ENCODE assay signal across 23 cellular contexts in genomic region chr1:43671193-43671592, GRCh38. TPM values are rescaled to one million over a fixed set of nuclear protein-coding genes. Genes with fewer than 3 reads are reported as not detected.
DNase-seq lines count a peak whose midpoint lies in the region; ATAC-seq and TF ChIP-seq lines count a peak whose summit lies in the region.
"Had no signal": no experiment of that assay in that cellular context is flagged by ENCODE, and none has a peak within 500 bp of the region (broad histone marks: within the 10 kb centered on the region; RNA-seq: fewer than 3 reads in every experiment).

No MANE protein-coding gene starts in this region.

- intact Hi-C loops in Right ventricle myocardium inferior (cut with DNase I) (loop anchor here (10.0 kb wide), 1 partner anchor 216 kb away; the partner anchor contains the start of gene HYI), uterus (cut with DNase I; ENCODE audit: low total_unique reads) (no loop called here)
- intact Hi-C loops in dendritic cell treated with granulocyte-macrophage colony-stimulating factor and Interleukin-4, amounts not matched to agents 40 ng/mL and 50 ng/mL, for 4 days (cut with micrococcal nuclease), result no loop called here

- peaks cover 98% of the 10 kb centered on the region for H3K36me3 Mint-ChIP-seq in dendritic cell treated with granulocyte-macrophage colony-stimulating factor and Interleukin-4, amounts not matched to agents 40 ng/mL and 50 ng/mL, for 4 days (ENCODE audit: low read depth)

- H3K4me1 ChIP-seq in right atrium auricular region (no peaks in the 10 kb centered on the region), liver (ENCODE audit: control insufficient read depth in 4 of 4, insufficient read depth in 4 of 4, low read length in 3 of 4) (peaks cover 0 to 10% (median 4%) of the 10 kb centered on the region in 4 donors), uterus (no peaks in the 10 kb centered on the region)
- H3K4me1 ChIP-seq: BLaER1, stomach, upper lobe of right lung had no signal

- H3K4me1 Mint-ChIP-seq in dendritic cell treated with granulocyte-macrophage colony-stimulating factor and Interleukin-4, amounts not matched to agents 40 ng/mL and 50 ng/mL, for 4 days (ENCODE audit: low read depth), result no peaks in the 10 kb centered on the region

- no peak for TF ChIP-seq POLR2A in uterus (IDR thresholded peaks at IDR 0.05)

- H3K27me3 ChIP-seq in right atrium auricular region (no peaks in the 10 kb centered on the region), liver (ENCODE audit: control insufficient read depth in 4 of 4, insufficient read depth in 4 of 4, low read length in 3 of 4) (no peaks in the 10 kb centered on the region), uterus (no peaks in the 10 kb centered on the region)
- H3K27me3 ChIP-seq: BLaER1, stomach, upper lobe of right lung had no signal

- H3K27me3 Mint-ChIP-seq in dendritic cell treated with granulocyte-macrophage colony-stimulating factor and Interleukin-4, amounts not matched to agents 40 ng/mL and 50 ng/mL, for 4 days, result no peaks in the 10 kb centered on the region
- H3K27me3 Mint-ChIP-seq: activated naive CD8-positive, alpha-beta T cell had no signal

- no peak overlapping the region for H3K9ac ChIP-seq in liver (ENCODE audit: low read depth in 1 of 2, low read length in 2 of 2)
- H3K9ac ChIP-seq: BLaER1 had no signal

- H3K9me3 Mint-ChIP-seq in dendritic cell treated with granulocyte-macrophage colony-stimulating factor and Interleukin-4, amounts not matched to agents 40 ng/mL and 50 ng/mL, for 4 days, result no peaks in the 10 kb centered on the region
- H3K9me3 Mint-ChIP-seq: nephron had no signal

- DNase-seq in Right ventricle myocardium inferior (ENCODE audit: missing footprints) (no peak), right atrium auricular region (ENCODE audit: low spot score) (no peak), uterus (peak in 1 of 2 donors; percentile 26), OCI-M2 (lab: John Stamatoyannopoulos, UW; ENCODE audit: unreplicated experiment) (no peak), ACHN (no peak), Kasumi-1 (lab: John Stamatoyannopoulos, UW) (no peak)
- DNase-seq: activated T-cell treated with anti-CD3 and anti-CD28 coated beads, Interleukin-2, amount 50 U/mL, for 48 hours; cortex of kidney; DMS 273 treated with DMSO at 0.1 percent for 48 hours; NCI-H1105 treated with DMSO at 0.1 percent for 48 hours; NCI-H2081 treated with DMSO at 0.1 percent for 48 hours; NCI-H510A; NK-92 treated with Interleukin-12 subunit alpha and Interleukin-12 subunit beta, amount 100 ng/mL, for 24 hours; RPMI8226; stimulated activated CD4-positive, alpha-beta T cell treated with anti-CD3 and anti-CD28 coated beads, Interleukin-4, amount 100 ng/mL, for 1 hour; stomach; upper lobe of right lung had no signal

- no peak overlapping the region for H3K4me3 Mint-ChIP-seq in dendritic cell treated with granulocyte-macrophage colony-stimulating factor and Interleukin-4, amounts not matched to agents 40 ng/mL and 50 ng/mL, for 4 days
- H3K4me3 Mint-ChIP-seq: activated naive CD8-positive, alpha-beta T cell; nephron had no signal

- H3K27ac ChIP-seq in right atrium auricular region, result no peak overlapping the region
- no peak overlapping the region for H3K27ac ChIP-seq in liver (ENCODE audit: low read depth in 1 of 2, low read length in 2 of 2)
- peak overlapping the region; percentile 28 to 68 for H3K27ac ChIP-seq in uterus
- H3K27ac ChIP-seq: BLaER1, stomach, upper lobe of right lung had no signal

- H3K4me3 ChIP-seq in right atrium auricular region (no peak overlapping the region), liver (ENCODE audit: low read depth in 1 of 3, low read length in 3 of 3) (no peak overlapping the region), uterus (no peak overlapping the region)
- H3K4me3 ChIP-seq: BLaER1, skin epidermis, stomach, upper lobe of right lung had no signal

- peak; percentile 11 to 54 for TF ChIP-seq RAD21 in liver (IDR thresholded peaks at IDR 0.05)

- H3K9me3 ChIP-seq in right atrium auricular region (no peaks in the 10 kb centered on the region), liver (ENCODE audit: control insufficient read depth in 4 of 4, low read length in 3 of 4) (no peaks in the 10 kb centered on the region), uterus (no peaks in the 10 kb centered on the region)
- H3K9me3 ChIP-seq: BLaER1, stomach, upper lobe of right lung had no signal

- peak overlapping the region; percentile 18 for H3K27ac Mint-ChIP-seq in dendritic cell treated with granulocyte-macrophage colony-stimulating factor and Interleukin-4, amounts not matched to agents 40 ng/mL and 50 ng/mL, for 4 days
- H3K27ac Mint-ChIP-seq: activated naive CD8-positive, alpha-beta T cell; nephron had no signal

- H3K36me3 ChIP-seq in right atrium auricular region (peaks cover 92% of the 10 kb centered on the region), liver (ENCODE audit: control insufficient read depth in 4 of 4, insufficient read depth in 3 of 4, low read depth in 1 of 4, low read length in 3 of 4) (peaks cover 21 to 82% (median 59%) of the 10 kb centered on the region in 4 donors), uterus (no peaks in the 10 kb centered on the region)

- TF ChIP-seq CTCF in right atrium auricular region (IDR thresholded peaks at IDR 0.05), result no peak
- peak; percentile 3 for TF ChIP-seq CTCF in liver (IDR thresholded peaks at IDR 0.05; ENCODE audit: low read depth, low read length, missing input control)
- no peak for TF ChIP-seq CTCF in uterus (IDR thresholded peaks at IDR 0.05)

- 59% methylated on average over 2 of the region's 2 CpGs for WGBS in liver

- ATAC-seq in Right ventricle myocardium inferior, result peak; percentile 79
- ATAC-seq: upper lobe of right lung had no signal

- in situ Hi-C loops in ACHN (cut with HindIII; ENCODE audit: low pct_ligation_motif_present, low pct_unique_long_range_greater_than_20kb, low sequenced_read_pairs), result no loop called here

TF ChIP-seq in liver, 16 proteins besides CTCF, POLR2A, EP300 and RAD21:
- TF ChIP-seq RXRA (IDR thresholded peaks at IDR 0.05) (peak in 1 of 2 donors; percentile 24), YY1 (IDR thresholded peaks at IDR 0.05) (no peak), EGR1 (IDR thresholded peaks at IDR 0.05; ENCODE audit: low read depth in 2 of 2) (no peak), MAX (IDR thresholded peaks at IDR 0.05) (peak; percentile 28), FOXA2 (IDR thresholded peaks at IDR 0.05) (no peak), TAF1 (conservative IDR thresholded peaks at IDR 0.05) (no peak), HNF4A (conservative IDR thresholded peaks at IDR 0.05) (peak in 1 of 2 donors; percentile 64), ATF3 (IDR thresholded peaks at IDR 0.05) (no peak), SP1 (IDR thresholded peaks at IDR 0.05) (no peak)
- TF ChIP-seq, protein P1, sequence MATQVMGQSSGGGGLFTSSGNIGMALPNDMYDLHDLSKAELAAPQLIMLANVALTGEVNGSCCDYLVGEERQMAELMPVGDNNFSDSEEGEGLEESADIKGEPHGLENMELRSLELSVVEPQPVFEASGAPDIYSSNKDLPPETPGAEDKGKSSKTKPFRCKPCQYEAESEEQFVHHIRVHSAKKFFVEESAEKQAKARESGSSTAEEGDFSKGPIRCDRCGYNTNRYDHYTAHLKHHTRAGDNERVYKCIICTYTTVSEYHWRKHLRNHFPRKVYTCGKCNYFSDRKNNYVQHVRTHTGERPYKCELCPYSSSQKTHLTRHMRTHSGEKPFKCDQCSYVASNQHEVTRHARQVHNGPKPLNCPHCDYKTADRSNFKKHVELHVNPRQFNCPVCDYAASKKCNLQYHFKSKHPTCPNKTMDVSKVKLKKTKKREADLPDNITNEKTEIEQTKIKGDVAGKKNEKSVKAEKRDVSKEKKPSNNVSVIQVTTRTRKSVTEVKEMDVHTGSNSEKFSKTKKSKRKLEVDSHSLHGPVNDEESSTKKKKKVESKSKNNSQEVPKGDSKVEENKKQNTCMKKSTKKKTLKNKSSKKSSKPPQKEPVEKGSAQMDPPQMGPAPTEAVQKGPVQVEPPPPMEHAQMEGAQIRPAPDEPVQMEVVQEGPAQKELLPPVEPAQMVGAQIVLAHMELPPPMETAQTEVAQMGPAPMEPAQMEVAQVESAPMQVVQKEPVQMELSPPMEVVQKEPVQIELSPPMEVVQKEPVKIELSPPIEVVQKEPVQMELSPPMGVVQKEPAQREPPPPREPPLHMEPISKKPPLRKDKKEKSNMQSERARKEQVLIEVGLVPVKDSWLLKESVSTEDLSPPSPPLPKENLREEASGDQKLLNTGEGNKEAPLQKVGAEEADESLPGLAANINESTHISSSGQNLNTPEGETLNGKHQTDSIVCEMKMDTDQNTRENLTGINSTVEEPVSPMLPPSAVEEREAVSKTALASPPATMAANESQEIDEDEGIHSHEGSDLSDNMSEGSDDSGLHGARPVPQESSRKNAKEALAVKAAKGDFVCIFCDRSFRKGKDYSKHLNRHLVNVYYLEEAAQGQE (IDR thresholded peaks at IDR 0.05), result no peak
TF ChIP-seq in liver: peak in this region for 3.

RNA-seq across cellular contexts. Expression of gene KDM4A, which starts 21.2 kb away (rescaled TPM):
- total RNA-seq in Right ventricle myocardium inferior (15.2 TPM), right atrium auricular region (10 to 100 TPM; 11.8 to 13.4 TPM), liver (10 to 100 TPM; 15.2 to 25.0 TPM), uterus (10 to 100 TPM; 13.2 to 77.8 (median 38.9) TPM)
- polyA plus RNA-seq in liver, result 1 to 10 TPM; 5.5 to 9.7 TPM

RNA-seq across cellular contexts. Expression of gene ST3GAL3, which starts 36.1 kb away (rescaled TPM):
- 22.0 TPM for total RNA-seq in Right ventricle myocardium inferior
- total RNA-seq in right atrium auricular region, result 10 to 100 TPM; 15.5 to 20.6 TPM
- 10 to 100 TPM; 11.3 to 11.4 TPM for total RNA-seq in liver
- 1 to 10 TPM; 4.9 to 5.0 TPM for polyA plus RNA-seq in liver
- total RNA-seq in uterus, result 10 to 100 TPM in 2 of 4 donors, 1 to 10 TPM in 2; 4.1 to 47.2 (median 19.0) TPM

Comparison
In these comparisons a context has a peak if more than half of its experiments do, and no peak if none do; other contexts are left out.
1. H3K27ac ChIP-seq: peak in uterus (2 of 2); none in right atrium auricular region (0 of 2) and liver (0 of 2).